ENCODE assay signal across 8 cellular contexts in genomic region chr2:236507393-236508085, GRCh38.
A peak's percentile ranks its signal among the peaks of the same experiment; 100 is the strongest.
DNase-seq lines count a peak whose midpoint lies in the region; ATAC-seq, FAIRE-seq and TF ChIP-seq lines count a peak whose summit lies in the region.

No MANE protein-coding gene starts in this region.

- no peak overlapping the region for H3K27ac ChIP-seq in parathyroid adenoma
- H3K27ac ChIP-seq in tibial nerve, result peak overlapping the region in 2 of 4 donors; percentile 6 to 10

- no peaks in the 10 kb centered on the region for H3K36me3 Mint-ChIP-seq in activated T-helper 2 cell treated with anti-CD3 and anti-CD28 coated beads, Interferon-gamma antibody, Interleukin-2, Interleukin-4, amounts not matched to agents 10 μg/mL and 5 μg/mL and 100 μg/mL, durations not matched to agents 14 hours and 24 hours and 36 hours (ENCODE audit: low read depth)

- no peaks in the 10 kb centered on the region for H3K9me3 ChIP-seq in parathyroid adenoma (ENCODE audit: control insufficient read depth, low read length)
- no peaks in the 10 kb centered on the region for H3K9me3 ChIP-seq in tibial nerve

- H3K9ac ChIP-seq in parathyroid adenoma, result no peak overlapping the region

- H3K4me2 ChIP-seq in parathyroid adenoma (ENCODE audit: low read length), result peak overlapping the region; percentile 56

- 23 to 25% methylated on average over 41 to 43 of the region's 56 CpGs for WGBS in tibial nerve, 2 donors

- H2AFZ ChIP-seq in parathyroid adenoma, result peak overlapping the region; percentile 46

- ATAC-seq in GM21529 (IDR thresholded peaks at IDR 0.05; ENCODE audit: unreplicated experiment) (no peak), HG02623 (IDR thresholded peaks at IDR 0.05; ENCODE audit: unreplicated experiment) (no peak)

- TF ChIP-seq POLR2A in tibial nerve (IDR thresholded peaks at IDR 0.05), result no peak

- no peaks in the 10 kb centered on the region for H3K9me3 Mint-ChIP-seq in activated T-helper 2 cell treated with anti-CD3 and anti-CD28 coated beads, Interferon-gamma antibody, Interleukin-2, Interleukin-4, amounts not matched to agents 10 μg/mL and 5 μg/mL and 100 μg/mL, durations not matched to agents 14 hours and 24 hours and 36 hours

- no peak for TF ChIP-seq EP300 in tibial nerve (IDR thresholded peaks at IDR 0.05)

- no peaks in the 10 kb centered on the region for H3K27me3 ChIP-seq in parathyroid adenoma (ENCODE audit: control insufficient read depth, insufficient read depth, low read length)
- H3K27me3 ChIP-seq in tibial nerve, result peaks cover 0 to 13% of the 10 kb centered on the region in 2 donors

- intact Hi-C loops in activated T-helper 2 cell treated with anti-CD3 and anti-CD28 coated beads, Interferon-gamma antibody, Interleukin-2, Interleukin-4, amounts not matched to agents 10 μg/mL and 5 μg/mL and 100 μg/mL, durations not matched to agents 14 hours and 24 hours and 36 hours (cut with micrococcal nuclease), result no loop called here

- DNase-seq in M059J (ENCODE audit: low read depth) (peak; percentile 56), glomerular visceral epithelial cell (ENCODE audit: extremely low spot score) (peak; percentile 65), tibial nerve (ENCODE audit: low spot score in 2 of 2) (no peak), GM19239 (ENCODE audit: insufficient read length, low spot score) (no peak)
- peak; percentile 26 for DNase-seq in activated T-helper 2 cell treated with anti-CD3 and anti-CD28 coated beads, Interferon-gamma antibody, Interleukin-2, Interleukin-4, amounts not matched to agents 10 μg/mL and 5 μg/mL and 100 μg/mL, durations not matched to agents 14 hours and 24 hours and 36 hours (ENCODE audit: low spot score)

- peak overlapping the region; percentile 48 for H3K4me3 Mint-ChIP-seq in activated T-helper 2 cell treated with anti-CD3 and anti-CD28 coated beads, Interferon-gamma antibody, Interleukin-2, Interleukin-4, amounts not matched to agents 10 μg/mL and 5 μg/mL and 100 μg/mL, durations not matched to agents 14 hours and 24 hours and 36 hours (ENCODE audit: low read depth)

- H3K4me1 Mint-ChIP-seq in activated T-helper 2 cell treated with anti-CD3 and anti-CD28 coated beads, Interferon-gamma antibody, Interleukin-2, Interleukin-4, amounts not matched to agents 10 μg/mL and 5 μg/mL and 100 μg/mL, durations not matched to agents 14 hours and 24 hours and 36 hours (ENCODE audit: low read depth), result no peaks in the 10 kb centered on the region

- H3K36me3 ChIP-seq in parathyroid adenoma (ENCODE audit: control insufficient read depth, insufficient read depth, low read length) (no peaks in the 10 kb centered on the region), tibial nerve (no peaks in the 10 kb centered on the region)

- no peak overlapping the region for H3K27ac Mint-ChIP-seq in activated T-helper 2 cell treated with anti-CD3 and anti-CD28 coated beads, Interferon-gamma antibody, Interleukin-2, Interleukin-4, amounts not matched to agents 10 μg/mL and 5 μg/mL and 100 μg/mL, durations not matched to agents 14 hours and 24 hours and 36 hours

- FAIRE-seq in GM19239 (lab: Jason Lieb, UNC), result no peak

- no peak for TF ChIP-seq CTCF in parathyroid adenoma (IDR thresholded peaks at IDR 0.05)
- no peak for TF ChIP-seq CTCF in tibial nerve (IDR thresholded peaks at IDR 0.05)

- peaks cover 55% of the 10 kb centered on the region for H3K27me3 Mint-ChIP-seq in activated T-helper 2 cell treated with anti-CD3 and anti-CD28 coated beads, Interferon-gamma antibody, Interleukin-2, Interleukin-4, amounts not matched to agents 10 μg/mL and 5 μg/mL and 100 μg/mL, durations not matched to agents 14 hours and 24 hours and 36 hours (ENCODE audit: low read depth)

- H3K4me1 ChIP-seq in parathyroid adenoma (no peaks in the 10 kb centered on the region), tibial nerve (peaks cover 0 to 23% (median 2%) of the 10 kb centered on the region in 4 donors)

- no peaks in the 10 kb centered on the region for H3K79me2 ChIP-seq in parathyroid adenoma

- peak overlapping the region; percentile 48 for H3K4me3 ChIP-seq in parathyroid adenoma (ENCODE audit: low read depth, low read length)
- peak overlapping the region; percentile 36 to 58 (median 50) for H3K4me3 ChIP-seq in tibial nerve

Comparison
In these comparisons a context has a peak if more than half of its experiments do, and no peak if none do; other contexts are left out.
1. DNase-seq: peak in M059J (single experiment), activated T-helper 2 cell treated with anti-CD3 and anti-CD28 coated beads, Interferon-gamma antibody, Interleukin-2, Interleukin-4, amounts not matched to agents 10 μg/mL and 5 μg/mL and 100 μg/mL, durations not matched to agents 14 hours and 24 hours and 36 hours (single experiment) and glomerular visceral epithelial cell (single experiment); none in tibial nerve (0 of 2) and GM19239 (single experiment).